Comparison of ENCODE assay signal across 1 cellular context in the genomic region with DNA sequence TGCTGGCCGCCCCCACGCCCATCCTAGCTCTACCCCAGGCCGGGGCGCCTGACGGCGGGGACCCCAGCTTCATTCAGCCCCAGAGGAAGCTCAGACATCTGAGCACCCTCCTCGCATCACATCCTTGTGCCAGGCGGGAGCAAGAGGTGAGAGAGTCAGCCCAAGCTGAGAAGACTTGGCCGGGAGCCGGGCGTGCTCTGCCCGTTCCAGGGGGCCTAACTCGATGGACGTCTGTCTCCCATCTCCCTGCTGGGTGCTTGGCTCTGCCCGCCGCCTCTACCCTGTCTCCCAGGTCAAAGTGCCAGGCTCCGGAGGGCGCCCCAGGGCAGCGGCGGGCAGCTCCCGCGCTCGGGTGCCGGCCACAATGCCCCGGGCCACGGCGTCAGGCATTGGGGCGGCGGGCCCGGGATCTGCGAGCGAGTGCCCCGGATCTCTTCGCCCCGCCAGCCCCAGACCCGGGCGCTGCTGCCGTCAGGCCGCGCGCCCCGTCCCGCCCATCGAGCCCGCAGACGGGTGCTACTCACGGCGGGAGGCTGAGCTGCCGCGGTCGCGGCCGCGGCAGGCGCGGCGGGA.
TF ChIP-seq lines count a peak whose summit lies in the region.

No MANE protein-coding gene starts in this region.

TF ChIP-seq in GM23338, 12 proteins besides CTCF, POLR2A, EP300 and RAD21 (continued from another document):
- TF ChIP-seq ZNF331 (CRISPR knock-in tag; IDR thresholded peaks at IDR 0.05; ENCODE audit: low read depth) (no peak), EZH2 (IDR thresholded peaks at IDR 0.05; ENCODE audit: low read depth, unreplicated experiment) (no peak), JUNB (IDR thresholded peaks at IDR 0.05; ENCODE audit: unreplicated experiment) (no peak), ZNF114 (CRISPR knock-in tag; IDR thresholded peaks at IDR 0.05) (no peak), POLR2AphosphoS5 (IDR thresholded peaks at IDR 0.05; ENCODE audit: low read depth) (no peak), NANOG (IDR thresholded peaks at IDR 0.05; ENCODE audit: borderline replicate concordance) (no peak), CREB1 (CRISPR knock-in tag; IDR thresholded peaks at IDR 0.05; ENCODE audit: low read depth) (no peak), EZH2phosphoT487 (IDR thresholded peaks at IDR 0.05; ENCODE audit: unreplicated experiment) (no peak)
- TF ChIP-seq, protein P1, sequence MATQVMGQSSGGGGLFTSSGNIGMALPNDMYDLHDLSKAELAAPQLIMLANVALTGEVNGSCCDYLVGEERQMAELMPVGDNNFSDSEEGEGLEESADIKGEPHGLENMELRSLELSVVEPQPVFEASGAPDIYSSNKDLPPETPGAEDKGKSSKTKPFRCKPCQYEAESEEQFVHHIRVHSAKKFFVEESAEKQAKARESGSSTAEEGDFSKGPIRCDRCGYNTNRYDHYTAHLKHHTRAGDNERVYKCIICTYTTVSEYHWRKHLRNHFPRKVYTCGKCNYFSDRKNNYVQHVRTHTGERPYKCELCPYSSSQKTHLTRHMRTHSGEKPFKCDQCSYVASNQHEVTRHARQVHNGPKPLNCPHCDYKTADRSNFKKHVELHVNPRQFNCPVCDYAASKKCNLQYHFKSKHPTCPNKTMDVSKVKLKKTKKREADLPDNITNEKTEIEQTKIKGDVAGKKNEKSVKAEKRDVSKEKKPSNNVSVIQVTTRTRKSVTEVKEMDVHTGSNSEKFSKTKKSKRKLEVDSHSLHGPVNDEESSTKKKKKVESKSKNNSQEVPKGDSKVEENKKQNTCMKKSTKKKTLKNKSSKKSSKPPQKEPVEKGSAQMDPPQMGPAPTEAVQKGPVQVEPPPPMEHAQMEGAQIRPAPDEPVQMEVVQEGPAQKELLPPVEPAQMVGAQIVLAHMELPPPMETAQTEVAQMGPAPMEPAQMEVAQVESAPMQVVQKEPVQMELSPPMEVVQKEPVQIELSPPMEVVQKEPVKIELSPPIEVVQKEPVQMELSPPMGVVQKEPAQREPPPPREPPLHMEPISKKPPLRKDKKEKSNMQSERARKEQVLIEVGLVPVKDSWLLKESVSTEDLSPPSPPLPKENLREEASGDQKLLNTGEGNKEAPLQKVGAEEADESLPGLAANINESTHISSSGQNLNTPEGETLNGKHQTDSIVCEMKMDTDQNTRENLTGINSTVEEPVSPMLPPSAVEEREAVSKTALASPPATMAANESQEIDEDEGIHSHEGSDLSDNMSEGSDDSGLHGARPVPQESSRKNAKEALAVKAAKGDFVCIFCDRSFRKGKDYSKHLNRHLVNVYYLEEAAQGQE (IDR thresholded peaks at IDR 0.05; ENCODE audit: unreplicated experiment) = no peak
- TF ChIP-seq, protein P2, sequence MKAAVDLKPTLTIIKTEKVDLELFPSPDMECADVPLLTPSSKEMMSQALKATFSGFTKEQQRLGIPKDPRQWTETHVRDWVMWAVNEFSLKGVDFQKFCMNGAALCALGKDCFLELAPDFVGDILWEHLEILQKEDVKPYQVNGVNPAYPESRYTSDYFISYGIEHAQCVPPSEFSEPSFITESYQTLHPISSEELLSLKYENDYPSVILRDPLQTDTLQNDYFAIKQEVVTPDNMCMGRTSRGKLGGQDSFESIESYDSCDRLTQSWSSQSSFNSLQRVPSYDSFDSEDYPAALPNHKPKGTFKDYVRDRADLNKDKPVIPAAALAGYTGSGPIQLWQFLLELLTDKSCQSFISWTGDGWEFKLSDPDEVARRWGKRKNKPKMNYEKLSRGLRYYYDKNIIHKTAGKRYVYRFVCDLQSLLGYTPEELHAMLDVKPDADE (IDR thresholded peaks at IDR 0.05) = no peak
TF ChIP-seq in GM23338: peak in this region for 0.
